Comparison of ENCODE assay signal across 15 cellular contexts in genomic region chr3:121979734-121980449, GRCh38.
DNase-seq lines count a peak whose midpoint lies in the region; ATAC-seq lines count a peak whose summit lies in the region.
"Had no signal": no experiment of that assay in that cellular context is flagged by ENCODE, and none has a peak within 500 bp of the region (broad histone marks: within the 10 kb centered on the region; RNA-seq: fewer than 3 reads in every experiment).

No MANE protein-coding gene starts in this region.

- peak; percentile 82 for ATAC-seq in HG03066 (IDR thresholded peaks at IDR 0.05; ENCODE audit: low read depth, unreplicated experiment)
- ATAC-seq: activated CD4-positive, CD25-positive, alpha-beta regulatory T cell treated with anti-CD3 and anti-CD28 coated beads, Interleukin-2, amount 50 U/mL, for 24 hours; naive thymus-derived CD8-positive, alpha-beta T cell had no signal

- no peaks in the 10 kb centered on the region for H3K4me1 ChIP-seq in adipocyte (ENCODE audit: control insufficient read depth, insufficient read depth, low read length)

- no peaks in the 10 kb centered on the region for H3K36me3 ChIP-seq in adipocyte (ENCODE audit: control insufficient read depth, insufficient read depth, low read length, severe bottlenecking)

- peak overlapping the region; percentile 19 for H3K27ac Mint-ChIP-seq in T-helper 2 cell treated with Interferon-gamma antibody and Interleukin-4, amounts not matched to agents 5 μg/mL and 100 μg/mL, for 36 hours
- H3K27ac Mint-ChIP-seq: naive thymus-derived CD8-positive, alpha-beta T cell had no signal

- H3K9ac ChIP-seq in adipocyte (ENCODE audit: low read length), result no peak overlapping the region

- no peak for DNase-seq in T-helper 2 cell treated with Interferon-gamma antibody and Interleukin-4, amounts not matched to agents 5 μg/mL and 100 μg/mL, for 36 hours (ENCODE audit: low spot score)
- no peak for DNase-seq in T-helper 2 cell
- peak; percentile 42 for DNase-seq in adipocyte (ENCODE audit: low read depth)
- no peak for DNase-seq in glomerular visceral epithelial cell (ENCODE audit: extremely low spot score)
- no peak for DNase-seq in ACHN
- no peak for DNase-seq in NCI-H1092 treated with DMSO at 0.1 percent for 48 hours (lab: John Stamatoyannopoulos, UW)
- DNase-seq in activated CD4-positive, alpha-beta T cell treated with anti-CD3 and anti-CD28 coated beads for 1 hour, result no peak
- DNase-seq: DND-41; erythroblast; KBM-7; naive thymus-derived CD8-positive, alpha-beta T cell; Right ventricle myocardium superior had no signal

- no peaks in the 10 kb centered on the region for H3K27me3 Mint-ChIP-seq in T-helper 2 cell treated with Interferon-gamma antibody and Interleukin-4, amounts not matched to agents 5 μg/mL and 100 μg/mL, for 36 hours (ENCODE audit: low read depth)

- peaks cover 24% of the 10 kb centered on the region for H3K9me3 ChIP-seq in adipocyte (ENCODE audit: control insufficient read depth, low read length)

- peaks cover 52% of the 10 kb centered on the region for H3K9me3 Mint-ChIP-seq in T-helper 2 cell treated with Interferon-gamma antibody and Interleukin-4, amounts not matched to agents 5 μg/mL and 100 μg/mL, for 36 hours

- peaks cover 26% of the 10 kb centered on the region for H3K4me1 Mint-ChIP-seq in T-helper 2 cell treated with Interferon-gamma antibody and Interleukin-4, amounts not matched to agents 5 μg/mL and 100 μg/mL, for 36 hours (ENCODE audit: low read depth)

- peaks cover 36% of the 10 kb centered on the region for H3K36me3 Mint-ChIP-seq in T-helper 2 cell treated with Interferon-gamma antibody and Interleukin-4, amounts not matched to agents 5 μg/mL and 100 μg/mL, for 36 hours (ENCODE audit: low read depth)

- no peak overlapping the region for H3K4me3 ChIP-seq in adipocyte (ENCODE audit: low read length)
- H3K4me3 ChIP-seq: skin epidermis had no signal

- H3K4me3 Mint-ChIP-seq in T-helper 2 cell treated with Interferon-gamma antibody and Interleukin-4, amounts not matched to agents 5 μg/mL and 100 μg/mL, for 36 hours, result no peak overlapping the region
- H3K4me3 Mint-ChIP-seq: naive thymus-derived CD8-positive, alpha-beta T cell had no signal

- H3K27me3 ChIP-seq in adipocyte (replicated peaks; ENCODE audit: control insufficient read depth, insufficient read depth, low read length), result no peaks in the 10 kb centered on the region

- in situ Hi-C loops in ACHN (cut with HindIII; ENCODE audit: low pct_ligation_motif_present, low pct_unique_long_range_greater_than_20kb, low sequenced_read_pairs), result no loop called here
